In the genomic region with DNA sequence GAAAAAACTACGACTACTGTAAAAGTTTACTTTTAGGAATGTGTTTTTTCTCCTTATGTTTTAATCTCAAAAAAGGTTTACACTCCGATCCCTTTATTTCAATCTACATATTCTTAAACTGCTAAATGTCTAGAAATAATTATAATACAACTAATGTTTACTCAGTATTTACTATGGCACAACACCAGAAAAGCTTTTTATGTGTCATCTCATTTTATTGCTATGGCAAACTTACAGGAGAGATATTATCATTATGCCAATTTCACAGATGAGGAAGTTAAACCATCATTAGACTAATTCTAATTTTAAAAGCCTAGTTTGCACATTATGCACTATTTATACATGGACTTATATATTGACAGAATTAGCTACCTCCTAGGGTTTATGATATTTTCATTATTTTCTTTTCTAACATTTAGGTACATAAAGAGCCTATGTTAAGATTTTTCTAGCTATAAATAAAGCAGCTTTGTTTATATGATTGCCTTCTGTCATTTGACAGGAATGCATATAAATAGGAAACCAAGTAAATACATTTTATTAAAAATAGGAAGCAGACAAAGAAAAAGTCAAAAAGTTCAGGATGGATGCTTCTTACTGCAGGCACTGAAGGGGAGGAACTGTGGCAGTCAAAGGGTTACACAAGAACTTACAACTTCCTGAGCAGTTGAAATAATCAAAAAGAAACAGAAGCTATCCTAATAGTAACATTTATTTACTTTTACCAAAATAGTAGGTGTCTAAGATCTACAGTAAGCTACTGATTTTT, we compare ENCODE assay signal across 14 cellular contexts.
"Had no signal": no experiment of that assay in that cellular context is flagged by ENCODE, and none has a peak within 500 bp of the region (broad histone marks: within the 10 kb centered on the region; RNA-seq: fewer than 3 reads in every experiment).

No MANE protein-coding gene starts in this region.

- H3K27ac Mint-ChIP-seq: activated CD8-positive, alpha-beta T cell treated with anti-CD3 and anti-CD28 coated beads for 36 hours; activated naive CD4-positive, alpha-beta T cell treated with anti-CD3 and anti-CD28 coated beads, Interleukin-2, amount 50 U/mL, for 24 hours; naive thymus-derived CD8-positive, alpha-beta T cell; stimulated activated memory B cell treated with anti-CD40 and anti-IgM and Interleukin-4, amounts not matched to agents 10 μg/mL and 1 μg/mL and 100 μg/mL, for 72 hours; WTC11 had no signal

- H3K9me3 Mint-ChIP-seq: activated CD8-positive, alpha-beta T cell treated with anti-CD3 and anti-CD28 coated beads for 36 hours; activated naive CD4-positive, alpha-beta T cell treated with anti-CD3 and anti-CD28 coated beads, Interleukin-2, amount 50 U/mL, for 24 hours; activated T-cell treated with anti-CD3 and anti-CD28 coated beads, Interleukin-2, amount 50 U/mL, for 4 hours; naive thymus-derived CD8-positive, alpha-beta T cell; stimulated activated memory B cell treated with anti-CD40 and anti-IgM and Interleukin-4, amounts not matched to agents 10 μg/mL and 1 μg/mL and 100 μg/mL, for 72 hours had no signal

- DNase-seq: activated CD4-positive, alpha-beta T cell treated with anti-CD3 and anti-CD28 coated beads for 4 hours; activated CD8-positive, alpha-beta T cell treated with anti-CD3 and anti-CD28 coated beads for 36 hours; activated effector memory CD4-positive, alpha-beta T cell treated with Interleukin-2 at 50 U/mL for 16 hours; activated T-cell treated with anti-CD3 and anti-CD28 coated beads, Interleukin-2, amount 50 U/mL, for 4 hours; adrenal gland; kidney glomerular epithelial cell; mesenchymal stem cell; naive thymus-derived CD8-positive, alpha-beta T cell; stimulated activated CD4-positive, alpha-beta T cell treated with anti-CD3 and anti-CD28 coated beads, Interleukin-2, amount 100 ng/mL, for 48 hours; T1000 had no signal

- H3K4me3 ChIP-seq: adrenal gland, esophagus muscularis mucosa had no signal

- H3K4me1 Mint-ChIP-seq: activated naive CD4-positive, alpha-beta T cell treated with anti-CD3 and anti-CD28 coated beads, Interleukin-2, amount 50 U/mL, for 24 hours; naive thymus-derived CD8-positive, alpha-beta T cell; stimulated activated memory B cell treated with anti-CD40 and anti-IgM and Interleukin-4, amounts not matched to agents 10 μg/mL and 1 μg/mL and 100 μg/mL, for 72 hours had no signal

- H3K36me3 Mint-ChIP-seq: stimulated activated memory B cell treated with anti-CD40 and anti-IgM and Interleukin-4, amounts not matched to agents 10 μg/mL and 1 μg/mL and 100 μg/mL, for 72 hours; WTC11 had no signal

- H3K4me3 Mint-ChIP-seq: activated CD8-positive, alpha-beta T cell treated with anti-CD3 and anti-CD28 coated beads for 36 hours; activated naive CD4-positive, alpha-beta T cell treated with anti-CD3 and anti-CD28 coated beads, Interleukin-2, amount 50 U/mL, for 24 hours; activated T-cell treated with anti-CD3 and anti-CD28 coated beads, Interleukin-2, amount 50 U/mL, for 4 hours; naive thymus-derived CD8-positive, alpha-beta T cell; stimulated activated memory B cell treated with anti-CD40 and anti-IgM and Interleukin-4, amounts not matched to agents 10 μg/mL and 1 μg/mL and 100 μg/mL, for 72 hours; WTC11 had no signal

- H3K27me3 Mint-ChIP-seq: activated CD8-positive, alpha-beta T cell treated with anti-CD3 and anti-CD28 coated beads for 36 hours; activated naive CD4-positive, alpha-beta T cell treated with anti-CD3 and anti-CD28 coated beads, Interleukin-2, amount 50 U/mL, for 24 hours; naive thymus-derived CD8-positive, alpha-beta T cell; stimulated activated memory B cell treated with anti-CD40 and anti-IgM and Interleukin-4, amounts not matched to agents 10 μg/mL and 1 μg/mL and 100 μg/mL, for 72 hours had no signal

- ATAC-seq: activated CD8-positive, alpha-beta T cell treated with anti-CD3 and anti-CD28 coated beads for 36 hours; activated T-cell treated with anti-CD3 and anti-CD28 coated beads, Interleukin-2, amount 50 U/mL, for 4 hours; naive thymus-derived CD8-positive, alpha-beta T cell; stimulated activated memory B cell treated with anti-CD40 and anti-IgM and Interleukin-4, amounts not matched to agents 10 μg/mL and 1 μg/mL and 100 μg/mL, for 72 hours; WTC11 had no signal
